Comparison of ENCODE assay signal across 8 cellular contexts in the genomic region with DNA sequence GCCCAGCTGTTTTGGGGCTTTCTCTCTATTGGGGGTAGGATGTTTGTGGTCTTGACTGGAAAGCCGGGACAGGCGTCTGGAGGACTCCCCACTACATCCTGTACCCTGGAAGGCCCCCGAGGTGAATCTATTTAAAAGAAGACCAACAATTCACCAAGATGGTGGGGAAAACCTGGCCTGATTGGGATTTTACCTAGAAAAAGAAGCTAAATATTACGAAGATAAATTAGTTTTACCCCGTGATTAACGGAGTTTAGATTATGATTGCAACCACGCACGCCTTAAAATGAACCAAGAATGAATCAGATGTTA. TPM values are rescaled to one million over a fixed set of nuclear protein-coding genes. Genes with fewer than 3 reads are reported as not detected.
DNase-seq lines count a peak whose midpoint lies in the region; ATAC-seq, FAIRE-seq and TF ChIP-seq lines count a peak whose summit lies in the region.

No MANE protein-coding gene starts in this region.

- H3K4me1 ChIP-seq in BLaER1 treated with 17β-estradiol and CSF1 and Interleukin-3, amounts not matched to agents 10 nM and 100 nM: peaks cover 78 to 96% (median 93%) of the 10 kb centered on the region in 10 experiments
- H3K4me1 ChIP-seq in Loucy (ENCODE audit: insufficient read depth, low read length, poor library complexity, severe bottlenecking): peaks cover 61% of the 10 kb centered on the region
- peaks cover 18% of the 10 kb centered on the region for H3K4me1 ChIP-seq in neural progenitor cell

- no peak for ATAC-seq in HG03196 (IDR thresholded peaks at IDR 0.05; ENCODE audit: unreplicated experiment)

- H3K9me3 ChIP-seq in BLaER1 treated with 17β-estradiol and CSF1 and Interleukin-3, amounts not matched to agents 10 nM and 100 nM (replicated peaks in 1 of 11): no peaks in the 10 kb centered on the region
- no peaks in the 10 kb centered on the region for H3K9me3 ChIP-seq in Loucy (ENCODE audit: insufficient read depth, low read depth, low read length)
- H3K9me3 ChIP-seq in neural progenitor cell (ENCODE audit: low read depth): no peaks in the 10 kb centered on the region

- peak overlapping the region; percentile 87 to 100 (median 98) for H3K4me2 ChIP-seq in BLaER1 treated with 17β-estradiol and CSF1 and Interleukin-3, amounts not matched to agents 10 nM and 100 nM
- H3K4me2 ChIP-seq in Loucy (ENCODE audit: low read depth, low read length, poor library complexity, severe bottlenecking): peak overlapping the region; percentile 92
- H3K4me2 ChIP-seq in neural progenitor cell: peak overlapping the region; percentile 94

- peak overlapping the region; percentile 18 for H3K4me3 Mint-ChIP-seq in dendritic cell treated with granulocyte-macrophage colony-stimulating factor and Interleukin-4, amounts not matched to agents 40 ng/mL and 50 ng/mL, for 4 days
- H3K4me3 Mint-ChIP-seq in neural progenitor cell: peak overlapping the region; percentile 84

- H3F3A ChIP-seq in Loucy (ENCODE audit: low read depth) (no peaks in the 10 kb centered on the region), neural progenitor cell (ENCODE audit: low read depth) (peaks cover 20% of the 10 kb centered on the region)

- no peaks in the 10 kb centered on the region for H3K9me3 Mint-ChIP-seq in dendritic cell treated with granulocyte-macrophage colony-stimulating factor and Interleukin-4, amounts not matched to agents 40 ng/mL and 50 ng/mL, for 4 days
- H3K9me3 Mint-ChIP-seq in neural progenitor cell: no peaks in the 10 kb centered on the region

- H3K4me1 Mint-ChIP-seq in dendritic cell treated with granulocyte-macrophage colony-stimulating factor and Interleukin-4, amounts not matched to agents 40 ng/mL and 50 ng/mL, for 4 days (ENCODE audit: low read depth): peaks cover 66% of the 10 kb centered on the region
- H3K4me1 Mint-ChIP-seq in neural progenitor cell: peaks cover 39% of the 10 kb centered on the region

- H3K27me3 ChIP-seq in BLaER1 treated with 17β-estradiol and CSF1 and Interleukin-3, amounts not matched to agents 10 nM and 100 nM: peaks cover 0 to 35% (median 0%) of the 10 kb centered on the region in 11 experiments; a peak in 5 of 22 replicates
- H3K27me3 ChIP-seq in Loucy (ENCODE audit: insufficient read depth, low read length, poor library complexity, severe bottlenecking) (no peaks in the 10 kb centered on the region), neural progenitor cell (no peaks in the 10 kb centered on the region)

- H3K27ac ChIP-seq in BLaER1 treated with 17β-estradiol and CSF1 and Interleukin-3, amounts not matched to agents 10 nM and 100 nM: peak overlapping the region in 10 of 11 experiments; percentile 70 to 96 (median 93); a peak in 19 of 22 replicates
- H3K27ac ChIP-seq in neural progenitor cell: no peak overlapping the region

- H3K79me2 ChIP-seq in Loucy (ENCODE audit: insufficient read depth, low read length): peaks cover 49% of the 10 kb centered on the region
- H3K79me2 ChIP-seq in neural progenitor cell (ENCODE audit: low read depth): peaks cover 9% of the 10 kb centered on the region

- peak overlapping the region in 10 of 11 experiments; percentile 78 to 94 (median 88); a peak in 19 of 22 replicates for H3K9ac ChIP-seq in BLaER1 treated with 17β-estradiol and CSF1 and Interleukin-3, amounts not matched to agents 10 nM and 100 nM
- H3K9ac ChIP-seq in Loucy (ENCODE audit: low read depth, low read length, poor library complexity, severe bottlenecking): peak overlapping the region; percentile 89
- no peak overlapping the region for H3K9ac ChIP-seq in neural progenitor cell

- no peak for FAIRE-seq in D721Med (lab: Jason Lieb, UNC)

- intact Hi-C loops in dendritic cell treated with granulocyte-macrophage colony-stimulating factor and Interleukin-4, amounts not matched to agents 40 ng/mL and 50 ng/mL, for 4 days (cut with micrococcal nuclease): no loop called here

- peaks cover 0 to 24% (median 0%) of the 10 kb centered on the region in 11 experiments; a peak in 4 of 22 replicates for H4K20me1 ChIP-seq in BLaER1 treated with 17β-estradiol and CSF1 and Interleukin-3, amounts not matched to agents 10 nM and 100 nM
- H4K20me1 ChIP-seq in Loucy (ENCODE audit: insufficient read depth, low read length, poor library complexity, severe bottlenecking): no peaks in the 10 kb centered on the region
- H4K20me1 ChIP-seq in neural progenitor cell (ENCODE audit: low read depth): no peaks in the 10 kb centered on the region

- peak overlapping the region; percentile 53 to 81 (median 70); a peak in 19 of 20 replicates for H3K4me3 ChIP-seq in BLaER1 treated with 17β-estradiol and CSF1 and Interleukin-3, amounts not matched to agents 10 nM and 100 nM
- peak overlapping the region; percentile 83 for H3K4me3 ChIP-seq in Loucy (ENCODE audit: low read length, poor library complexity, severe bottlenecking)
- H3K4me3 ChIP-seq in neural progenitor cell: peak overlapping the region; percentile 86

- TF ChIP-seq CTCF in Loucy (conservative IDR thresholded peaks at IDR 0.05; ENCODE audit: low read length): no peak
- no peak for TF ChIP-seq CTCF in neural progenitor cell (IDR thresholded peaks at IDR 0.05)
- no peak for TF ChIP-seq CTCF in D721Med (IDR thresholded peaks at IDR 0.05; ENCODE audit: insufficient read depth, missing control alignments)

- H3K27ac Mint-ChIP-seq in dendritic cell treated with granulocyte-macrophage colony-stimulating factor and Interleukin-4, amounts not matched to agents 40 ng/mL and 50 ng/mL, for 4 days: peak overlapping the region; percentile 63
- H3K27ac Mint-ChIP-seq in neural progenitor cell: peak overlapping the region; percentile 25

- H2AFZ ChIP-seq in Loucy (ENCODE audit: low read length) (peak overlapping the region; percentile 87), neural progenitor cell (replicated peaks) (no peak overlapping the region)

- H3K36me3 ChIP-seq in BLaER1 treated with 17β-estradiol and CSF1 and Interleukin-3, amounts not matched to agents 10 nM and 100 nM: no peaks in the 10 kb centered on the region
- H3K36me3 ChIP-seq in Loucy (ENCODE audit: insufficient read depth, low read length): no peaks in the 10 kb centered on the region
- H3K36me3 ChIP-seq in neural progenitor cell: no peaks in the 10 kb centered on the region

- DNase-seq in neural progenitor cell (ENCODE audit: low spot score) (no peak), D721Med (ENCODE audit: insufficient read length, low spot score) (no peak), NOMO-1 treated with dmso at 0.1 percent for 144 hours (lab: John Stamatoyannopoulos, UW; ENCODE audit: unreplicated experiment) (no peak)
- no peak for DNase-seq in activated CD4-positive, CD25-positive, alpha-beta regulatory T cell treated with anti-CD3 and anti-CD28 coated beads, Interleukin-2, amount 50 U/mL, for 72 hours

- H3K9me2 ChIP-seq in Loucy (replicated peaks; ENCODE audit: low read depth, low read length): no peaks in the 10 kb centered on the region

- no peaks in the 10 kb centered on the region for H3K36me3 Mint-ChIP-seq in dendritic cell treated with granulocyte-macrophage colony-stimulating factor and Interleukin-4, amounts not matched to agents 40 ng/mL and 50 ng/mL, for 4 days (ENCODE audit: low read depth)
- no peaks in the 10 kb centered on the region for H3K36me3 Mint-ChIP-seq in neural progenitor cell

- peaks cover 85% of the 10 kb centered on the region for H3K27me3 Mint-ChIP-seq in dendritic cell treated with granulocyte-macrophage colony-stimulating factor and Interleukin-4, amounts not matched to agents 40 ng/mL and 50 ng/mL, for 4 days
- peaks cover 7% of the 10 kb centered on the region for H3K27me3 Mint-ChIP-seq in neural progenitor cell (ENCODE audit: insufficient read depth, low read depth)

RNA-seq across cellular contexts. Expression of a gene that starts 0.8 kb away (rescaled TPM):
- total RNA-seq in neural progenitor cell (ENCODE audit: low replicate concordance): 3.9 and 12.8 TPM in 2 replicates

RNA-seq across cellular contexts. Expression of a gene that starts 5.3 kb away (rescaled TPM):
- total RNA-seq in neural progenitor cell (ENCODE audit: low replicate concordance): 2.2 and 3.1 TPM in 2 replicates

RNA-seq across cellular contexts. Expression of a gene that starts 50.9 kb away (rescaled TPM):
- total RNA-seq in neural progenitor cell (ENCODE audit: low replicate concordance): 10.5 and 27.4 TPM in 2 replicates
